ENCODE assay signal across 19 cellular contexts in the genomic region with DNA sequence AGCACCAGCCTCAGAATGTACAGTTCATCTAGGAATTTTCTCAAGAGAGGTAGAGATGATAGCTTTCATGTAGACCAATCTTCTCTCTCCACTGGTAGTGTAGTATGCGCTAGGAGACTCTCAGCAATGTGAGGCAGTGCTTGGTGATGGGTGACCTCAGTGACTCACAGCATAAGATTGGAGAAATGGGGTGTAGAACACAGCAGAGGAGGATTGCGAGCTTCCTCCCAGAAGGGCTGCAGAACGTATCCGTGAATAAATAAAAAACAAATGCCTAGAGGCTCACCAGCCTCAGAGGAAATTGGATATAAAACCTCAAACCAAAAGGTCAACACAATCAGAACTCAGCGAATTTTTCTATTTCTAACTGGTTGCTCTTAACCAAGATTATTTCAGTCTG.
DNase-seq lines count a peak whose midpoint lies in the region; ATAC-seq, FAIRE-seq and TF ChIP-seq lines count a peak whose summit lies in the region.
"Had no signal": no experiment of that assay in that cellular context is flagged by ENCODE, and none has a peak within 500 bp of the region (broad histone marks: within the 10 kb centered on the region; RNA-seq: fewer than 3 reads in every experiment).

No MANE protein-coding gene starts in this region.

- H3K9ac ChIP-seq in endothelial cell of umbilical vein (replicated peaks; ENCODE audit: extremely low read depth, insufficient read depth, low read length): no peak overlapping the region
- no peak overlapping the region for H3K9ac ChIP-seq in neuronal stem cell (ENCODE audit: low read depth, low read length, poor library complexity)
- H3K9ac ChIP-seq: BLaER1 had no signal

- H4K91ac ChIP-seq in neuronal stem cell (ENCODE audit: low read depth, low read length, poor library complexity): no peak overlapping the region

- no peak overlapping the region for H3K14ac ChIP-seq in neuronal stem cell (ENCODE audit: low read length)

- no peak for TF ChIP-seq CTCF in endothelial cell of umbilical vein (IDR thresholded peaks at IDR 0.05; ENCODE audit: extremely low read depth in 1 of 2, insufficient read depth in 1 of 2, low read depth in 1 of 2, low read length in 2 of 2)

- H4K20me1 ChIP-seq in endothelial cell of umbilical vein (replicated peaks; ENCODE audit: control insufficient read depth, extremely low read depth, insufficient read depth, low read length): no peaks in the 10 kb centered on the region
- H4K20me1 ChIP-seq: BLaER1 had no signal

- no peak overlapping the region for H2BK12ac ChIP-seq in neuronal stem cell (ENCODE audit: low read length)

- H2BK15ac ChIP-seq in neuronal stem cell (ENCODE audit: low read length): no peak overlapping the region

- no peak for TF ChIP-seq POLR2A in endothelial cell of umbilical vein (IDR thresholded peaks at IDR 0.05; ENCODE audit: low read depth, low read length)

- ATAC-seq in GM21526 (IDR thresholded peaks at IDR 0.05; ENCODE audit: low FRiP score, unreplicated experiment) (no peak), HG02759 (IDR thresholded peaks at IDR 0.05; ENCODE audit: unreplicated experiment) (no peak)
- ATAC-seq: activated CD8-positive, alpha-beta memory T cell treated with anti-CD3 and anti-CD28 coated beads, Interleukin-2, amount 10 ng/mL, durations not matched to agents 7 days and 5 days had no signal

- no peak overlapping the region for H3K4me2 ChIP-seq in endothelial cell of umbilical vein (ENCODE audit: insufficient read depth, low read length)
- H3K4me2 ChIP-seq in neuronal stem cell (ENCODE audit: insufficient read depth, low read length, poor library complexity, severe bottlenecking): no peak overlapping the region
- H3K4me2 ChIP-seq: BLaER1 had no signal

- H2AK5ac ChIP-seq in neuronal stem cell (ENCODE audit: low read depth, low read length): no peak overlapping the region

- FAIRE-seq in endothelial cell of umbilical vein (lab: Jason Lieb, UNC): peak; percentile 18
- FAIRE-seq: frontal cortex had no signal

- H3K27ac ChIP-seq in endothelial cell of umbilical vein (ENCODE audit: insufficient read depth, low read depth, low read length) (no peak overlapping the region), neuronal stem cell (replicated peaks; ENCODE audit: low read length) (no peak overlapping the region)
- H3K27ac ChIP-seq: BLaER1, left ventricle myocardium inferior, SJCRH30, skin epidermis, thoracic aorta had no signal

- BruUV-seq in endothelial cell of umbilical vein (replicated peaks; lab: Mats Ljungman, UMichigan): no TSS peak

- WGBS in neuronal stem cell (ENCODE audit: extremely low coverage in 2 of 2, insufficient read length in 2 of 2, insufficient replicate concordance in 1 of 2), 2 donors: no CpG with 5 or more reads among the region's 5 CpGs

- H3K36me3 ChIP-seq in endothelial cell of umbilical vein (ENCODE audit: control insufficient read depth in 2 of 2, extremely low read depth in 1 of 2, insufficient read depth in 2 of 2, low read length in 2 of 2) (no peaks in the 10 kb centered on the region), neuronal stem cell (replicated peaks in 1 of 2; ENCODE audit: control insufficient read depth in 2 of 2, insufficient read depth in 2 of 2, low read length in 2 of 2) (no peaks in the 10 kb centered on the region)
- H3K36me3 ChIP-seq: BLaER1, left ventricle myocardium inferior, SJCRH30, thoracic aorta had no signal

- H2AFZ ChIP-seq in endothelial cell of umbilical vein (ENCODE audit: low read depth, low read length) (no peak overlapping the region), neuronal stem cell (ENCODE audit: low read length) (peak overlapping the region; percentile 18)

- H3K27me3 ChIP-seq in endothelial cell of umbilical vein (ENCODE audit: control insufficient read depth in 2 of 2, insufficient read depth in 2 of 2, low read length in 2 of 2): peaks cover 0 to 4% of the 10 kb centered on the region in 2 experiments
- peaks cover 0 to 3% (median 0%) of the 10 kb centered on the region in 3 experiments for H3K27me3 ChIP-seq in neuronal stem cell (ENCODE audit: control insufficient read depth in 3 of 3, insufficient read depth in 3 of 3, low read depth in 1 of 3, low read length in 3 of 3)
- H3K27me3 ChIP-seq: BLaER1, SJCRH30 had no signal

- H4K8ac ChIP-seq in neuronal stem cell (ENCODE audit: low read depth, low read length): no peak overlapping the region

- no peak overlapping the region for H2BK5ac ChIP-seq in neuronal stem cell (ENCODE audit: low read length)

- H3K9me3 ChIP-seq in endothelial cell of umbilical vein (replicated peaks; ENCODE audit: control insufficient read depth, insufficient read depth, low read length) (no peaks in the 10 kb centered on the region), neuronal stem cell (replicated peaks in 1 of 2; ENCODE audit: control insufficient read depth in 2 of 2, insufficient read depth in 1 of 2, low read depth in 1 of 2, low read length in 2 of 2) (no peaks in the 10 kb centered on the region)
- H3K9me3 ChIP-seq: BLaER1, left ventricle myocardium inferior, SJCRH30, thoracic aorta had no signal

- no peaks in the 10 kb centered on the region for H3K79me2 ChIP-seq in endothelial cell of umbilical vein (ENCODE audit: control insufficient read depth, insufficient read depth, low read length)

- no peak overlapping the region for H2BK120ac ChIP-seq in neuronal stem cell (ENCODE audit: low read depth, low read length)

- CTCF ChIA-PET in endothelial cell of umbilical vein (lab: Charles Lee): interaction anchor here (1.5 kb wide), 1 partner anchor 19 kb away, joined by 5 read pairs; no protein-coding TSS in a partner anchor
- CTCF ChIA-PET in HEK293T (lab: Yijun Ruan, JAX): no interaction called here

- H3K18ac ChIP-seq in neuronal stem cell (ENCODE audit: low read length): no peak overlapping the region

- no peak overlapping the region for H3K4me3 ChIP-seq in endothelial cell of umbilical vein (replicated peaks in 1 of 3; ENCODE audit: insufficient read depth in 1 of 3, low read depth in 1 of 3, low read length in 3 of 3)
- no peak overlapping the region for H3K4me3 ChIP-seq in neuronal stem cell (ENCODE audit: low read length in 2 of 2)
- H3K4me3 ChIP-seq: BLaER1, left ventricle myocardium inferior, SJCRH30, skin epidermis, thoracic aorta had no signal

- H3K9me1 ChIP-seq in endothelial cell of umbilical vein (replicated peaks; ENCODE audit: control insufficient read depth, extremely low read depth, insufficient read depth, low read length): no peaks in the 10 kb centered on the region

- H3K4me1 ChIP-seq in endothelial cell of umbilical vein (ENCODE audit: control insufficient read depth, extremely low read depth, insufficient read depth, low read length) (no peaks in the 10 kb centered on the region), neuronal stem cell (ENCODE audit: control insufficient read depth in 2 of 2, insufficient read depth in 1 of 2, low read depth in 1 of 2, low read length in 2 of 2) (peaks cover 0 to 3% of the 10 kb centered on the region in 2 donors)
- H3K4me1 ChIP-seq: BLaER1, left ventricle myocardium inferior, SJCRH30 had no signal

- dilution Hi-C loops in endothelial cell of umbilical vein (cut with MboI; ENCODE audit: extremely low pct_ligation_motif_present, low sequenced_read_pairs): no loop called here

- DNase-seq in EH (ENCODE audit: low read depth) (peak; percentile 82), LHCN-M2 (ENCODE audit: low read depth) (peak; percentile 91), endothelial cell of umbilical vein (ENCODE audit: low read depth, low spot score) (no peak), neuronal stem cell (ENCODE audit: low spot score) (no peak), T-helper 9 cell (no peak), HEK293T (ENCODE audit: extremely low spot score) (no peak)
- DNase-seq: activated CD8-positive, alpha-beta memory T cell treated with anti-CD3 and anti-CD28 coated beads, Interleukin-2, amount 10 ng/mL, durations not matched to agents 7 days and 5 days; left ventricle myocardium inferior; NCI-H187 treated with DMSO at 0.1 percent for 48 hours; NCI-H524 treated with DMSO at 0.1 percent for 48 hours; posterior cingulate gyrus; SJCRH30; T1000 had no signal

- POLR2A ChIA-PET in endothelial cell of umbilical vein (lab: Charles Lee) (no interaction called here), HEK293T (lab: Yijun Ruan, JAX) (no interaction called here)

- no peak overlapping the region for H3K23ac ChIP-seq in neuronal stem cell (ENCODE audit: low read depth, low read length, poor library complexity)

- H3K4ac ChIP-seq in neuronal stem cell (ENCODE audit: low read length): no peak overlapping the region

- H3K79me1 ChIP-seq in neuronal stem cell (ENCODE audit: low read depth, low read length): no peaks in the 10 kb centered on the region

- intact Hi-C loops in endothelial cell of umbilical vein (cut with micrococcal nuclease): no loop called here

TF ChIP-seq in endothelial cell of umbilical vein, 7 proteins besides CTCF, POLR2A, EP300 and RAD21:
- TF ChIP-seq POLR2AphosphoS5 (IDR thresholded peaks at IDR 0.05; ENCODE audit: insufficient read depth, low read depth, low read length) (no peak), FOS (IDR thresholded peaks at IDR 0.05; ENCODE audit: borderline replicate concordance, insufficient read depth, low read length) (no peak), EZH2 (IDR thresholded peaks at IDR 0.05; ENCODE audit: borderline replicate concordance, low read depth, low read length, severe bottlenecking) (no peak), JUN (IDR thresholded peaks at IDR 0.05; ENCODE audit: borderline replicate concordance, insufficient read depth, insufficient read length, low read depth) (no peak), MYC (IDR thresholded peaks at IDR 0.05; ENCODE audit: low read depth, low read length) (no peak)
- TF ChIP-seq, protein P1, sequence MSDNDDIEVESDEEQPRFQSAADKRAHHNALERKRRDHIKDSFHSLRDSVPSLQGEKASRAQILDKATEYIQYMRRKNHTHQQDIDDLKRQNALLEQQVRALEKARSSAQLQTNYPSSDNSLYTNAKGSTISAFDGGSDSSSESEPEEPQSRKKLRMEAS (IDR thresholded peaks at IDR 0.05; ENCODE audit: insufficient read depth, insufficient read length): no peak

TF ChIP-seq in HEK293T, 16 proteins besides CTCF, POLR2A, EP300 and RAD21 (continues in another document):
- TF ChIP-seq, protein P2, sequence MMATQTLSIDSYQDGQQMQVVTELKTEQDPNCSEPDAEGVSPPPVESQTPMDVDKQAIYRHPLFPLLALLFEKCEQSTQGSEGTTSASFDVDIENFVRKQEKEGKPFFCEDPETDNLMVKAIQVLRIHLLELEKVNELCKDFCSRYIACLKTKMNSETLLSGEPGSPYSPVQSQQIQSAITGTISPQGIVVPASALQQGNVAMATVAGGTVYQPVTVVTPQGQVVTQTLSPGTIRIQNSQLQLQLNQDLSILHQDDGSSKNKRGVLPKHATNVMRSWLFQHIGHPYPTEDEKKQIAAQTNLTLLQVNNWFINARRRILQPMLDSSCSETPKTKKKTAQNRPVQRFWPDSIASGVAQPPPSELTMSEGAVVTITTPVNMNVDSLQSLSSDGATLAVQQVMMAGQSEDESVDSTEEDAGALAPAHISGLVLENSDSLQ (IDR thresholded peaks at IDR 0.05): no peak
- TF ChIP-seq FOXM1 (IDR thresholded peaks at IDR 0.05; ENCODE audit: borderline replicate concordance): no peak
- no peak for TF ChIP-seq HDGF (IDR thresholded peaks at IDR 0.05; ENCODE audit: borderline replicate concordance)
- TF ChIP-seq ELF4 (IDR thresholded peaks at IDR 0.05): no peak
- TF ChIP-seq LEF1 (IDR thresholded peaks at IDR 0.05; ENCODE audit: borderline replicate concordance): no peak
- TF ChIP-seq FOXA1 (IDR thresholded peaks at IDR 0.05): no peak

Comparison
In these comparisons a context has a peak if more than half of its experiments do, and no peak if none do; other contexts are left out.
1. DNase-seq: peak in EH (single experiment) and LHCN-M2 (single experiment); none in endothelial cell of umbilical vein (single experiment), neuronal stem cell (single experiment), T-helper 9 cell (single experiment) and HEK293T (single experiment).